ENCODE assay signal across 1 cellular context in the genomic region with DNA sequence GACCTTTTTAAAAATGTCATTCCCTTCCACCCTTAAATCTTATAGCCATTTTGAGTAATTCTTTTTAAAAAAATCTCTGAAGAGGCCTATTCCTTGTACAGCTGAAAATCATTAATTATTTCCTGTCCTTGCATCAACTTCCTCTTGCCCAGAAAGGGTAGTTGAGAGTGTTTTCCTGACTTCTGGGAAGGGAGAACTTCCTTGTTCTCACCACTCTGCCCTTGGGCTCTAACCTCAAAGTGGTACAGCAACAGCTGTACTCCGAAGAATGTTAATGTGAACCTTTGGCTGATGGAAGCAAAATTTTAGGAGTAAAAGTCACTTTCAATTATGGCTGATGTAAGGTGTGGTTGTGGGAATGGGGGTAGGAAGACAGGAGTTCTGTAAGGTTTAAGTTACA.
TF ChIP-seq lines count a peak whose summit lies in the region.

No MANE protein-coding gene starts in this region.

TF ChIP-seq in endothelial cell of umbilical vein, 7 proteins besides CTCF, POLR2A, EP300 and RAD21 (continued from another document):
- TF ChIP-seq JUN (IDR thresholded peaks at IDR 0.05; ENCODE audit: borderline replicate concordance, insufficient read depth, insufficient read length, low read depth) (no peak), EZH2 (IDR thresholded peaks at IDR 0.05; ENCODE audit: borderline replicate concordance, low read depth, low read length, severe bottlenecking) (no peak), MYC (IDR thresholded peaks at IDR 0.05; ENCODE audit: low read depth, low read length) (no peak), FOS (IDR thresholded peaks at IDR 0.05; ENCODE audit: borderline replicate concordance, insufficient read depth, low read length) (no peak)
- TF ChIP-seq, protein P1, sequence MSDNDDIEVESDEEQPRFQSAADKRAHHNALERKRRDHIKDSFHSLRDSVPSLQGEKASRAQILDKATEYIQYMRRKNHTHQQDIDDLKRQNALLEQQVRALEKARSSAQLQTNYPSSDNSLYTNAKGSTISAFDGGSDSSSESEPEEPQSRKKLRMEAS (IDR thresholded peaks at IDR 0.05; ENCODE audit: insufficient read depth, insufficient read length), result no peak
TF ChIP-seq in endothelial cell of umbilical vein: peak in this region for 0.
